8 cellular contexts compared by ENCODE assay signal in genomic region chr10:70602665-70603438, GRCh38. TPM values are rescaled to one million over a fixed set of nuclear protein-coding genes. Genes with fewer than 3 reads are reported as not detected.
DNase-seq lines count a peak whose midpoint lies in the region; ATAC-seq, FAIRE-seq and TF ChIP-seq lines count a peak whose summit lies in the region.

Gene PRF1 (minus strand): TSS chr10:70602741. CDS start chr10:70600902, 1,839 bp downstream.

- H3K18ac ChIP-seq in H1 (ENCODE audit: extremely low read depth, low read length), result no peak within 1 kb of the TSS; the same call in 1 of the 2 replicates

- H3K79me1 ChIP-seq in H1 (ENCODE audit: low read depth, low read length), result no peaks in the 10 kb centered on the region

- DNase-seq in GM12891 (ENCODE audit: insufficient read length, low spot score), result peak; percentile 59
- DNase-seq in activated CD8-positive, alpha-beta T cell treated with anti-CD3 and anti-CD28 coated beads for 36 hours, result peak; percentile 98
- peak in 1 of 2 experiments; percentile 44 for DNase-seq in H1 (ENCODE audit: low read depth in 1 of 2, low spot score in 2 of 2)
- peak; percentile 43 to 67 for DNase-seq in stimulated activated CD4-positive, alpha-beta T cell treated with anti-CD3 and anti-CD28 coated beads, Interleukin-4, amount 100 ng/mL, for 4 hours
- no peak for DNase-seq in NCI-H2081 treated with DMSO at 0.1 percent for 48 hours (lab: John Stamatoyannopoulos, UW)
- no peak for DNase-seq in GM13976 (ENCODE audit: low spot score)
- no peak for DNase-seq in GM19240 (ENCODE audit: insufficient read length, low spot score)
- no peak for DNase-seq in AG08396 (ENCODE audit: low spot score)

- H3K27ac ChIP-seq in H1 (ENCODE audit: low read depth, low read length), result no peak within 1 kb of the TSS

- no peak within 1 kb of the TSS for H3K4me2 ChIP-seq in H1 (ENCODE audit: insufficient read depth in 1 of 2, low read depth in 2 of 2, low read length in 2 of 2)

- peak; percentile 77 for FAIRE-seq in GM12891 (lab: Jason Lieb, UNC)
- FAIRE-seq in H1 (lab: Jason Lieb, UNC), result no peak

- H3K23me2 ChIP-seq in H1 (ENCODE audit: low read depth, low read length), result no peaks in the 10 kb centered on the region

- WGBS in H1 (ENCODE audit: extremely low coverage in 1 of 2, insufficient coverage in 1 of 2, insufficient read length in 1 of 2, insufficient replicate concordance in 2 of 2, low coverage in 1 of 2, low lambda C conversion rate in 2 of 2, missing lambda C conversion rate in 1 of 2), 2 experiments, result 87% methylated on average over 21 of the region's 21 CpGs; no CpG with 5 or more reads in 1 of the 2 experiments

- H2BK20ac ChIP-seq in H1 (ENCODE audit: low read length), result no peak within 1 kb of the TSS

- no peak within 1 kb of the TSS for H3K56ac ChIP-seq in H1 (replicated peaks; ENCODE audit: insufficient read length, low read depth, low read length)

- peak; percentile 89 for ATAC-seq in activated CD8-positive, alpha-beta T cell treated with anti-CD3 and anti-CD28 coated beads for 36 hours

- H3K27me3 ChIP-seq in H1 (replicated peaks in 1 of 4; ENCODE audit: control insufficient read depth in 3 of 4, extremely low read depth in 1 of 4, insufficient read depth in 3 of 4, low read length in 3 of 4), result no peaks in the 10 kb centered on the region

- H3K4me3 ChIP-seq in H1 (ENCODE audit: extremely low read depth in 1 of 4, insufficient read depth in 2 of 4, low read depth in 3 of 4, low read length in 4 of 4), result no peak within 1 kb of the TSS

- no peak for TF ChIP-seq CTCF in activated CD8-positive, alpha-beta T cell treated with anti-CD3 and anti-CD28 coated beads for 36 hours (IDR thresholded peaks at IDR 0.05)
- TF ChIP-seq CTCF in H1 (IDR thresholded peaks at IDR 0.05; ENCODE audit: control extremely low read depth in 1 of 3, insufficient read depth in 1 of 3, low read depth in 1 of 3, low read length in 3 of 3) (no peak), GM13976 (IDR thresholded peaks at IDR 0.05; ENCODE audit: borderline replicate concordance, control extremely low read depth, extremely low read depth, insufficient read depth, missing control alignments) (no peak)

- peaks cover 60% of the 10 kb centered on the region for H3K4me1 Mint-ChIP-seq in activated CD8-positive, alpha-beta T cell treated with anti-CD3 and anti-CD28 coated beads for 36 hours (ENCODE audit: low read depth)

- H2BK120ac ChIP-seq in H1 (replicated peaks; ENCODE audit: low read depth, low read length), result no peak within 1 kb of the TSS

- no peak for TF ChIP-seq EP300 in H1 (IDR thresholded peaks at IDR 0.05; ENCODE audit: borderline replicate concordance in 1 of 2, low read depth in 2 of 2, low read length in 2 of 2)

- POLR2A ChIA-PET in activated CD8-positive, alpha-beta T cell treated with anti-CD3 and anti-CD28 coated beads for 36 hours (lab: Charles Lee), result interaction anchor here (0.6 to 1.8 kb wide), 11 partner anchors 9 to 226 kb away, joined by 3 to 11 read pairs (median 4); no protein-coding TSS in a partner anchor
- POLR2A ChIA-PET in H1 (lab: Charles Lee; ENCODE audit: partially characterized antibody), result interaction anchor here (1.5 kb wide), 1 partner anchor 13 kb away, joined by 4 read pairs; no protein-coding TSS in a partner anchor

- intact Hi-C loops in activated CD8-positive, alpha-beta T cell treated with anti-CD3 and anti-CD28 coated beads for 36 hours (cut with micrococcal nuclease), result loop anchor here (1.0 kb wide), 1 partner anchor 25 kb away; no protein-coding TSS in a partner anchor

- 0 out of 2 replicates have a peak within 1 kb of the TSS, but pooled peaks have one; percentile 50 for H2BK12ac ChIP-seq in H1 (ENCODE audit: low read depth, low read length)

- in situ Hi-C loops in GM13976 (cut with MboI; ENCODE audit: low sequenced_read_pairs, unreplicated experiment), result no loop called here

- H3K23ac ChIP-seq in H1 (ENCODE audit: insufficient read length), result no peak within 1 kb of the TSS

- H3K9me3 ChIP-seq in H1 (ENCODE audit: insufficient read depth in 2 of 2, low read depth in 1 of 2, low read length in 1 of 2), result no peaks in the 10 kb centered on the region

- no peak within 1 kb of the TSS for H4K8ac ChIP-seq in H1 (ENCODE audit: extremely low read depth, insufficient read depth, low read length)

- no peak within 1 kb of the TSS for H2AK5ac ChIP-seq in H1 (ENCODE audit: low read depth, low read length)

- peak within 1 kb of the TSS; percentile 75 for H3K4ac ChIP-seq in H1 (replicated peaks; ENCODE audit: insufficient read length, low read depth, low read length)

- H3K36me3 ChIP-seq in H1 (ENCODE audit: control insufficient read depth in 2 of 4, insufficient read depth in 4 of 4, low read length in 3 of 4), result no peaks in the 10 kb centered on the region

- H3K14ac ChIP-seq in H1 (ENCODE audit: insufficient read length), result no peak within 1 kb of the TSS

- TF ChIP-seq RAD21 in H1 (IDR thresholded peaks at IDR 0.05 in 1 of 2, conservative IDR thresholded peaks at IDR 0.05 in 1 of 2; ENCODE audit: low read depth in 2 of 2, low read length in 2 of 2), result no peak

- no peak within 1 kb of the TSS for H2AFZ ChIP-seq in H1 (ENCODE audit: low read length)

- peak within 1 kb of the TSS; percentile 32 for H4K91ac ChIP-seq in H1 (replicated peaks; ENCODE audit: insufficient read length, low read length)

- no peaks in the 10 kb centered on the region; a peak in 1 of 7 replicates for H3K4me1 ChIP-seq in H1 (replicated peaks in 1 of 4; ENCODE audit: control insufficient read depth in 3 of 4, insufficient read depth in 4 of 4, low read length in 3 of 4)

- TF ChIP-seq POLR2A in GM12891 (IDR thresholded peaks at IDR 0.05; ENCODE audit: low read depth, low read length) (no peak), H1 (IDR thresholded peaks at IDR 0.05; ENCODE audit: control extremely low read depth in 1 of 2, low read depth in 2 of 2, low read length in 2 of 2) (no peak)

- peak within 1 kb of the TSS; percentile 98 for H3K4me3 Mint-ChIP-seq in activated CD8-positive, alpha-beta T cell treated with anti-CD3 and anti-CD28 coated beads for 36 hours

- peaks cover 40% of the 10 kb centered on the region for H3K36me3 Mint-ChIP-seq in activated CD8-positive, alpha-beta T cell treated with anti-CD3 and anti-CD28 coated beads for 36 hours (ENCODE audit: low read depth)

- H3K79me2 ChIP-seq in H1 (ENCODE audit: control insufficient read depth in 1 of 2, insufficient read depth in 2 of 2, low read length in 2 of 2), result no peaks in the 10 kb centered on the region

- H4K20me1 ChIP-seq in H1 (replicated peaks in 1 of 2; ENCODE audit: control insufficient read depth in 1 of 2, insufficient read depth in 2 of 2, low read length in 2 of 2), result no peaks in the 10 kb centered on the region

- H3K27ac Mint-ChIP-seq in activated CD8-positive, alpha-beta T cell treated with anti-CD3 and anti-CD28 coated beads for 36 hours, result peak within 1 kb of the TSS; percentile 97

- no peak within 1 kb of the TSS for H3K9ac ChIP-seq in H1 (replicated peaks in 1 of 4; ENCODE audit: extremely low read depth in 1 of 4, low read depth in 3 of 4, low read length in 3 of 4)

- CTCF ChIA-PET in activated CD8-positive, alpha-beta T cell treated with anti-CD3 and anti-CD28 coated beads for 36 hours (lab: Charles Lee), result interaction anchor here (0.8 to 1.8 kb wide), 5 partner anchors 11 to 44 kb away, joined by 3 to 8 read pairs (median 4); no protein-coding TSS in a partner anchor
- CTCF ChIA-PET in H1 (lab: Charles Lee; ENCODE audit: partially characterized antibody), result interaction anchor here (1.0 to 1.1 kb wide), 3 partner anchors 68 to 276 kb away, joined by 3 read pairs; no protein-coding TSS in a partner anchor

- no peaks in the 10 kb centered on the region for H3K27me3 Mint-ChIP-seq in activated CD8-positive, alpha-beta T cell treated with anti-CD3 and anti-CD28 coated beads for 36 hours

- no peaks in the 10 kb centered on the region for H3K9me3 Mint-ChIP-seq in activated CD8-positive, alpha-beta T cell treated with anti-CD3 and anti-CD28 coated beads for 36 hours

- peak within 1 kb of the TSS; percentile 61; the same call in 1 of the 2 replicates for H2BK15ac ChIP-seq in H1 (ENCODE audit: low read length)

- no peak within 1 kb of the TSS for H4K5ac ChIP-seq in H1 (ENCODE audit: insufficient read length, low read depth, low read length)

- H2BK5ac ChIP-seq in H1 (ENCODE audit: low read depth, low read length), result no peak within 1 kb of the TSS

TF ChIP-seq in GM12891, 5 proteins besides CTCF, POLR2A, EP300 and RAD21:
- TF ChIP-seq SPI1 (IDR thresholded peaks at IDR 0.05; ENCODE audit: low read depth, low read length) (no peak), POU2F2 (IDR thresholded peaks at IDR 0.05; ENCODE audit: low read depth, low read length) (no peak)

TF ChIP-seq in H1, 55 proteins besides CTCF, POLR2A, EP300 and RAD21 (continues in another document):
- no peak for TF ChIP-seq BACH1 (IDR thresholded peaks at IDR 0.05; ENCODE audit: low read length)
- no peak for TF ChIP-seq KDM1A (IDR thresholded peaks at IDR 0.05; ENCODE audit: borderline replicate concordance, low read length)
- TF ChIP-seq ZNF274 (IDR thresholded peaks at IDR 0.05; ENCODE audit: borderline replicate concordance, extremely low read depth, low read length), result no peak
- TF ChIP-seq PHF8 (conservative IDR thresholded peaks at IDR 0.05; ENCODE audit: low read depth, low read length), result no peak
- no peak for TF ChIP-seq SP4 (IDR thresholded peaks at IDR 0.05; ENCODE audit: low read length)
- TF ChIP-seq USF2 (IDR thresholded peaks at IDR 0.05; ENCODE audit: low read length), result no peak
- no peak for TF ChIP-seq KDM5A (IDR thresholded peaks at IDR 0.05; ENCODE audit: low read length)
- no peak for TF ChIP-seq NANOG (IDR thresholded peaks at IDR 0.05; ENCODE audit: insufficient read depth, low read depth, low read length, poor library complexity, severe bottlenecking)

RNA-seq across cellular contexts. Expression of gene PRF1, which starts in this region (rescaled TPM):
- polyA plus RNA-seq in GM12891 (2012; ENCODE audit: low read depth, missing spikeins), result 13.2 TPM
- 100 to 1,000 TPM; 107 to 113 TPM for total RNA-seq in activated CD8-positive, alpha-beta T cell treated with anti-CD3 and anti-CD28 coated beads for 36 hours
- total RNA-seq in H1 (2021; fragmentation: NEBNext Ultra II Directional; extraction: Animal tissue kit (Norgen Biotek cat#: 25700)), result not detected in 2 replicates
- 0.06 and 0.15 TPM in 2 replicates for polyA plus RNA-seq in H1 (2011; rRNA removed)
- polyA plus RNA-seq in H1 (2011; cell fraction: cytosol; rRNA removed), result not detected
- 0.06 TPM for polyA plus RNA-seq in H1 (2011; cell fraction: nucleus; rRNA removed)
- polyA plus RNA-seq in H1 (2012, experiment 1 of 2), result not detected in 4 replicates
- not detected for polyA plus RNA-seq in H1 (2012, experiment 2 of 2)
- 0.06 TPM for polyA plus RNA-seq in H1 (2013, experiment 1 of 2)
- 0.09 TPM for polyA plus RNA-seq in H1 (2013, experiment 2 of 2)
- polyA minus RNA-seq in H1 (2011; rRNA and poly(A)+ RNA removed), result 0.07 TPM in 1 of 2 replicates, not detected in the other
- not detected for polyA minus RNA-seq in H1 (2011; cell fraction: cytosol; rRNA and poly(A)+ RNA removed)
- not detected for polyA minus RNA-seq in H1 (2011; cell fraction: nucleus; rRNA and poly(A)+ RNA removed)

Comparison
In these comparisons a context has a peak if more than half of its experiments do, and no peak if none do; other contexts are left out.
1. RNA of gene PRF1 (total RNA-seq): 107 to 113 TPM in activated CD8-positive, alpha-beta T cell treated with anti-CD3 and anti-CD28 coated beads for 36 hours; not detected in H1; every median in the first group is over 10 times any median in the second.
2. DNase-seq: peak in GM12891 (single experiment), activated CD8-positive, alpha-beta T cell treated with anti-CD3 and anti-CD28 coated beads for 36 hours (single experiment) and stimulated activated CD4-positive, alpha-beta T cell treated with anti-CD3 and anti-CD28 coated beads, Interleukin-4, amount 100 ng/mL, for 4 hours (2 of 2); none in NCI-H2081 treated with DMSO at 0.1 percent for 48 hours (single experiment), GM13976 (single experiment), GM19240 (single experiment) and AG08396 (single experiment).